ENCODE assay signal across 21 cellular contexts in genomic region chr2:150889141-150889540, GRCh38.
DNase-seq lines count a peak whose midpoint lies in the region; ATAC-seq, FAIRE-seq and TF ChIP-seq lines count a peak whose summit lies in the region.
"Had no signal": no experiment of that assay in that cellular context is flagged by ENCODE, and none has a peak within 500 bp of the region (broad histone marks: within the 10 kb centered on the region; RNA-seq: fewer than 3 reads in every experiment).

No MANE protein-coding gene starts in this region.

- H3K4me3 Mint-ChIP-seq in activated CD8-positive, alpha-beta T cell treated with anti-CD3 and anti-CD28 coated beads, Interleukin-2, amount 10 ng/mL, durations not matched to agents 7 days and 5 days, result no peak overlapping the region
- H3K4me3 Mint-ChIP-seq: T-helper 1 cell treated with Interleukin-12 subunit alpha and Interleukin-12 subunit beta and Interleukin-4 antibody, amounts not matched to agents 30 μg/mL and 1 μg/mL, for 36 hours had no signal

- DNase-seq in AG20443 (ENCODE audit: low spot score) (peak; percentile 41), GM04504 (ENCODE audit: low read depth) (peak; percentile 35), NCI-H226 (peak; percentile 22), bronchial epithelial cell (ENCODE audit: low read depth) (peak; percentile 36), NCI-H345 treated with DMSO at 0.1 percent for 48 hours (lab: John Stamatoyannopoulos, UW; ENCODE audit: unreplicated experiment) (no peak)
- DNase-seq in activated CD8-positive, alpha-beta T cell treated with anti-CD3 and anti-CD28 coated beads, Interleukin-2, amount 10 ng/mL, durations not matched to agents 7 days and 5 days, result no peak
- DNase-seq: AML-193, DMS 273 treated with DMSO at 0.1 percent for 48 hours, DND-41, HCEC 1CT, KBM-7, MV-4-11, NCI-H1417, NCI-H187, NCI-H2107, NCI-H2227 treated with DMSO at 0.1 percent for 48 hours, NCI-H524 treated with DMSO at 0.1 percent for 48 hours, PC-3, SJCRH30 had no signal

- POLR2A ChIA-PET in activated CD8-positive, alpha-beta T cell treated with anti-CD3 and anti-CD28 coated beads, Interleukin-2, amount 10 ng/mL, durations not matched to agents 7 days and 5 days (lab: Charles Lee), result no interaction called here

- no peaks in the 10 kb centered on the region for H3K36me3 Mint-ChIP-seq in activated CD8-positive, alpha-beta T cell treated with anti-CD3 and anti-CD28 coated beads, Interleukin-2, amount 10 ng/mL, durations not matched to agents 7 days and 5 days (ENCODE audit: low read depth)

- CTCF ChIA-PET in activated CD8-positive, alpha-beta T cell treated with anti-CD3 and anti-CD28 coated beads, Interleukin-2, amount 10 ng/mL, durations not matched to agents 7 days and 5 days (lab: Charles Lee), result no interaction called here

- WGBS in gastroesophageal sphincter (ENCODE audit: low coverage in 1 of 2), 2 donors, result 92 to 100% methylated on average over 2 of the region's 2 CpGs

- ATAC-seq in activated CD8-positive, alpha-beta T cell treated with anti-CD3 and anti-CD28 coated beads, Interleukin-2, amount 10 ng/mL, durations not matched to agents 7 days and 5 days, result no peak
- ATAC-seq in gastroesophageal sphincter, result no peak

- no peaks in the 10 kb centered on the region for H3K9me3 ChIP-seq in gastroesophageal sphincter
- H3K9me3 ChIP-seq: SJCRH30 had no signal

- no peak for TF ChIP-seq EP300 in gastroesophageal sphincter (IDR thresholded peaks at IDR 0.05)

- no peak for TF ChIP-seq CTCF in bronchial epithelial cell (IDR thresholded peaks at IDR 0.05; ENCODE audit: insufficient read depth, low read length, severe bottlenecking)
- TF ChIP-seq CTCF in gastroesophageal sphincter (IDR thresholded peaks at IDR 0.05), result no peak

- no peaks in the 10 kb centered on the region for H3K4me1 ChIP-seq in gastroesophageal sphincter
- H3K4me1 ChIP-seq: SJCRH30 had no signal

- H3K36me3 ChIP-seq in bronchial epithelial cell (ENCODE audit: control insufficient read depth, insufficient read depth, low read length), result no peaks in the 10 kb centered on the region
- no peaks in the 10 kb centered on the region for H3K36me3 ChIP-seq in gastroesophageal sphincter
- H3K36me3 ChIP-seq: SJCRH30 had no signal

- H3K27me3 ChIP-seq in bronchial epithelial cell (ENCODE audit: control insufficient read depth, insufficient read depth, low read length) (peaks cover 2% of the 10 kb centered on the region), gastroesophageal sphincter (no peaks in the 10 kb centered on the region)
- H3K27me3 ChIP-seq: SJCRH30 had no signal

- no peaks in the 10 kb centered on the region for H3K27me3 Mint-ChIP-seq in activated CD8-positive, alpha-beta T cell treated with anti-CD3 and anti-CD28 coated beads, Interleukin-2, amount 10 ng/mL, durations not matched to agents 7 days and 5 days (ENCODE audit: low read depth)

- H3K27ac ChIP-seq in gastroesophageal sphincter, result no peak overlapping the region
- H3K27ac ChIP-seq: SJCRH30 had no signal

- H3K9me3 Mint-ChIP-seq in activated CD8-positive, alpha-beta T cell treated with anti-CD3 and anti-CD28 coated beads, Interleukin-2, amount 10 ng/mL, durations not matched to agents 7 days and 5 days (ENCODE audit: insufficient read depth), result no peaks in the 10 kb centered on the region
- H3K9me3 Mint-ChIP-seq: T-helper 1 cell treated with Interleukin-12 subunit alpha and Interleukin-12 subunit beta and Interleukin-4 antibody, amounts not matched to agents 30 μg/mL and 1 μg/mL, for 36 hours had no signal

- FAIRE-seq in bronchial epithelial cell (lab: Jason Lieb, UNC), result no peak

- H3K27ac Mint-ChIP-seq in activated CD8-positive, alpha-beta T cell treated with anti-CD3 and anti-CD28 coated beads, Interleukin-2, amount 10 ng/mL, durations not matched to agents 7 days and 5 days, result no peak overlapping the region
- H3K27ac Mint-ChIP-seq: T-helper 1 cell treated with Interleukin-12 subunit alpha and Interleukin-12 subunit beta and Interleukin-4 antibody, amounts not matched to agents 30 μg/mL and 1 μg/mL, for 36 hours had no signal

- no peak overlapping the region for H3K4me3 ChIP-seq in bronchial epithelial cell (ENCODE audit: low read depth, low read length)
- H3K4me3 ChIP-seq in gastroesophageal sphincter, result no peak overlapping the region
- H3K4me3 ChIP-seq: SJCRH30 had no signal

- no peaks in the 10 kb centered on the region for H3K4me1 Mint-ChIP-seq in activated CD8-positive, alpha-beta T cell treated with anti-CD3 and anti-CD28 coated beads, Interleukin-2, amount 10 ng/mL, durations not matched to agents 7 days and 5 days (ENCODE audit: low read depth)

- TF ChIP-seq POLR2A in gastroesophageal sphincter (IDR thresholded peaks at IDR 0.05), result no peak

Comparison
In these comparisons a context has a peak if more than half of its experiments do, and no peak if none do; other contexts are left out.
1. DNase-seq: peak in AG20443 (single experiment), GM04504 (single experiment), NCI-H226 (single experiment) and bronchial epithelial cell (single experiment); none in activated CD8-positive, alpha-beta T cell treated with anti-CD3 and anti-CD28 coated beads, Interleukin-2, amount 10 ng/mL, durations not matched to agents 7 days and 5 days (single experiment) and NCI-H345 treated with DMSO at 0.1 percent for 48 hours (single experiment).